ENCODE assay signal across 1 cellular context in genomic region chr9:126517751-126518261, GRCh38.
TF ChIP-seq lines count a peak whose summit lies in the region.

No MANE protein-coding gene starts in this region.

TF ChIP-seq in HepG2, 621 proteins besides CTCF, POLR2A, EP300 and RAD21:
- TF ChIP-seq ZSCAN20 (CRISPR knock-in tag; IDR thresholded peaks at IDR 0.05; ENCODE audit: borderline replicate concordance) (no peak), TFE3 (CRISPR knock-in tag; IDR thresholded peaks at IDR 0.05) (peak; percentile 25; the same call in 1 of the 2 replicates), MXI1 (IDR thresholded peaks at IDR 0.05; ENCODE audit: borderline replicate concordance, low read depth, low read length) (no peak), ZNF572 (CRISPR knock-in tag; IDR thresholded peaks at IDR 0.05) (no peak), HIVEP1 (CRISPR knock-in tag; IDR thresholded peaks at IDR 0.05) (no peak), ARID2 (CRISPR knock-in tag; IDR thresholded peaks at IDR 0.05; ENCODE audit: borderline replicate concordance) (0 out of 2 replicates have a peak, but pooled peaks have one; percentile 39), HMG20B (CRISPR knock-in tag; conservative IDR thresholded peaks at IDR 0.05) (no peak), ZNF75D (CRISPR knock-in tag; IDR thresholded peaks at IDR 0.05; ENCODE audit: borderline replicate concordance) (no peak)
- TF ChIP-seq, protein P1, sequence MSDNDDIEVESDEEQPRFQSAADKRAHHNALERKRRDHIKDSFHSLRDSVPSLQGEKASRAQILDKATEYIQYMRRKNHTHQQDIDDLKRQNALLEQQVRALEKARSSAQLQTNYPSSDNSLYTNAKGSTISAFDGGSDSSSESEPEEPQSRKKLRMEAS (IDR thresholded peaks at IDR 0.05): 0 out of 2 replicates have a peak, but pooled peaks have one; percentile 42
- TF ChIP-seq, protein P2, sequence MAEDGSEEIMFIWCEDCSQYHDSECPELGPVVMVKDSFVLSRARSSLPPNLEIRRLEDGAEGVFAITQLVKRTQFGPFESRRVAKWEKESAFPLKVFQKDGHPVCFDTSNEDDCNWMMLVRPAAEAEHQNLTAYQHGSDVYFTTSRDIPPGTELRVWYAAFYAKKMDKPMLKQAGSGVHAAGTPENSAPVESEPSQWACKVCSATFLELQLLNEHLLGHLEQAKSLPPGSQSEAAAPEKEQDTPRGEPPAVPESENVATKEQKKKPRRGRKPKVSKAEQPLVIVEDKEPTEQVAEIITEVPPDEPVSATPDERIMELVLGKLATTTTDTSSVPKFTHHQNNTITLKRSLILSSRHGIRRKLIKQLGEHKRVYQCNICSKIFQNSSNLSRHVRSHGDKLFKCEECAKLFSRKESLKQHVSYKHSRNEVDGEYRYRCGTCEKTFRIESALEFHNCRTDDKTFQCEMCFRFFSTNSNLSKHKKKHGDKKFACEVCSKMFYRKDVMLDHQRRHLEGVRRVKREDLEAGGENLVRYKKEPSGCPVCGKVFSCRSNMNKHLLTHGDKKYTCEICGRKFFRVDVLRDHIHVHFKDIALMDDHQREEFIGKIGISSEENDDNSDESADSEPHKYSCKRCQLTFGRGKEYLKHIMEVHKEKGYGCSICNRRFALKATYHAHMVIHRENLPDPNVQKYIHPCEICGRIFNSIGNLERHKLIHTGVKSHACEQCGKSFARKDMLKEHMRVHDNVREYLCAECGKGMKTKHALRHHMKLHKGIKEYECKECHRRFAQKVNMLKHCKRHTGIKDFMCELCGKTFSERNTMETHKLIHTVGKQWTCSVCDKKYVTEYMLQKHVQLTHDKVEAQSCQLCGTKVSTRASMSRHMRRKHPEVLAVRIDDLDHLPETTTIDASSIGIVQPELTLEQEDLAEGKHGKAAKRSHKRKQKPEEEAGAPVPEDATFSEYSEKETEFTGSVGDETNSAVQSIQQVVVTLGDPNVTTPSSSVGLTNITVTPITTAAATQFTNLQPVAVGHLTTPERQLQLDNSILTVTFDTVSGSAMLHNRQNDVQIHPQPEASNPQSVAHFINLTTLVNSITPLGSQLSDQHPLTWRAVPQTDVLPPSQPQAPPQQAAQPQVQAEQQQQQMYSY (CRISPR knock-in tag; IDR thresholded peaks at IDR 0.05): no peak
- TF ChIP-seq, protein P3, sequence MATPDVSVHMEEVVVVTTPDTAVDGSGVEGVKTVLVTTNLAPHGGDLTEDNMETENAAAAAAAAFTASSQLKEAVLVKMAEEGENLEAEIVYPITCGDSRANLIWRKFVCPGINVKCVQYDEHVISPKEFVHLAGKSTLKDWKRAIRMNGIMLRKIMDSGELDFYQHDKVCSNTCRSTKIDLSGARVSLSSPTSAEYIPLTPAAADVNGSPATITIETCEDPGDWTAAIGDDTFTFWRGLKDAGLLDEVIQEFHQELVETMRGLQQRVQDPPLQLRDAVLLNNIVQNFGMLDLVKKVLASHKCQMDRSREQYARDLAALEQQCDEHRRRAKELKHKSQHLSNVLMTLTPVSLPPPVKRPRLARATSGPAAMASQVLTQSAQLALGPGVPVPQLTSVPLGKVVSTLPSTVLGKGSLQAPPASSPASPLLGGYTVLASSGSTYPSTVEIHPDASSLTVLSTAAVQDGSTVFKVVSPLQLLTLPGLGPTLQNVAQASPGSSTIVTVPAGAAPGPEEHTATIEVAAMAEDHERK (CRISPR knock-in tag; IDR thresholded peaks at IDR 0.05; ENCODE audit: low read depth): no peak
- TF ChIP-seq, protein P4, sequence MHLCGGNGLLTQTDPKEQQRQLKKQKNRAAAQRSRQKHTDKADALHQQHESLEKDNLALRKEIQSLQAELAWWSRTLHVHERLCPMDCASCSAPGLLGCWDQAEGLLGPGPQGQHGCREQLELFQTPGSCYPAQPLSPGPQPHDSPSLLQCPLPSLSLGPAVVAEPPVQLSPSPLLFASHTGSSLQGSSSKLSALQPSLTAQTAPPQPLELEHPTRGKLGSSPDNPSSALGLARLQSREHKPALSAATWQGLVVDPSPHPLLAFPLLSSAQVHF (CRISPR knock-in tag; IDR thresholded peaks at IDR 0.05): no peak
